ENCODE assay signal across 8 cellular contexts in genomic region chr1:39892611-39893595, GRCh38. TPM values are rescaled to one million over a fixed set of nuclear protein-coding genes. Genes with fewer than 3 reads are reported as not detected.
A peak's percentile ranks its signal among the peaks of the same experiment; 100 is the strongest.
DNase-seq lines count a peak whose midpoint lies in the region; ATAC-seq and TF ChIP-seq lines count a peak whose summit lies in the region.

No MANE protein-coding gene starts in this region.

- no peaks in the 10 kb centered on the region for H3K9me2 ChIP-seq in SK-N-SH

- no peak overlapping the region for H2AFZ ChIP-seq in SK-N-SH (ENCODE audit: low read depth)

- TF ChIP-seq RAD21 in SK-N-SH (IDR thresholded peaks at IDR 0.05; ENCODE audit: low read length): no peak

- POLR2A ChIA-PET in AG04449 (lab: Yijun Ruan, JAX) (interaction anchor here (1.0 to 1.6 kb wide), 4 partner anchors 9 to 63 kb away, joined by 4 to 9 read pairs (median 5); partner anchors contain the start of gene TRIT1), SK-N-SH (lab: Yijun Ruan, JAX) (no interaction called here)

- no peaks in the 10 kb centered on the region for H3K27me3 ChIP-seq in SK-N-SH (ENCODE audit: insufficient read depth)
- H3K27me3 ChIP-seq in iPS DF 6.9 (ENCODE audit: control insufficient read depth, insufficient read depth, low read length): no peaks in the 10 kb centered on the region

- H3K9me3 ChIP-seq in SK-N-SH (no peaks in the 10 kb centered on the region), iPS DF 6.9 (ENCODE audit: control insufficient read depth, insufficient read depth, low read length) (no peaks in the 10 kb centered on the region)

- no peaks in the 10 kb centered on the region for H4K20me1 ChIP-seq in SK-N-SH (ENCODE audit: insufficient read depth)

- H3K4me2 ChIP-seq in SK-N-SH: no peak overlapping the region

- DNase-seq in AG04449 (ENCODE audit: low read depth, low spot score) (peak; percentile 45), HT-29 (ENCODE audit: low spot score) (peak; percentile 49), SK-N-SH (no peak), iPS DF 6.9 (ENCODE audit: low read depth, low spot score) (no peak), SKM-1 (lab: John Stamatoyannopoulos, UW; ENCODE audit: unreplicated experiment) (no peak), midbrain (lab: John Stamatoyannopoulos, UW) (no peak)
- DNase-seq in stimulated activated CD8-positive, alpha-beta memory T cell treated with anti-CD3 and anti-CD28 coated beads, Interleukin-4, amount 100 ng/mL, for 48 hours: no peak

- CTCF ChIA-PET in AG04449 (lab: Yijun Ruan, JAX) (interaction anchor here (1.2 to 18.9 kb wide), 9 partner anchors 9 to 140 kb away, joined by 3 to 168 read pairs (median 4); partner anchors contain the start of gene MYCL), SK-N-SH (lab: Yijun Ruan, JAX) (interaction anchor here (0.7 to 1.7 kb wide), 2 partner anchors 9 to 512 kb away, joined by 3 to 10 read pairs; partner anchors contain the start of gene MYCL)

- H3K27ac ChIP-seq in SK-N-SH (ENCODE audit: low read depth in 2 of 2, low read length in 1 of 2) (peak overlapping the region in 1 of 2 experiments; percentile 12; a peak in 1 of 4 replicates), iPS DF 6.9 (ENCODE audit: low read length) (peak overlapping the region; percentile 69)

- H3F3A ChIP-seq in SK-N-SH (replicated peaks; ENCODE audit: insufficient read depth): no peaks in the 10 kb centered on the region

- TF ChIP-seq CTCF in AG04449 (IDR thresholded peaks at IDR 0.05; ENCODE audit: insufficient read depth, low read length, missing control alignments) (no peak), SK-N-SH (IDR thresholded peaks at IDR 0.05) (no peak)

- no peak for ATAC-seq in activated CD4-positive, CD25-positive, alpha-beta regulatory T cell treated with anti-CD3 and anti-CD28 coated beads, Interleukin-2, amount 50 U/mL, for 24 hours

- no peak overlapping the region for H3K4me3 ChIP-seq in AG04449 (ENCODE audit: low read depth, low read length)
- H3K4me3 ChIP-seq in SK-N-SH (ENCODE audit: low read depth in 2 of 2, low read length in 1 of 2): no peak overlapping the region
- no peak overlapping the region for H3K4me3 ChIP-seq in iPS DF 6.9 (ENCODE audit: low read length)

- H3K9ac ChIP-seq in SK-N-SH: no peak overlapping the region

- no peaks in the 10 kb centered on the region for H3K36me3 ChIP-seq in SK-N-SH (replicated peaks in 1 of 2; ENCODE audit: control insufficient read depth in 1 of 2, insufficient read depth in 2 of 2, low read length in 1 of 2)
- H3K36me3 ChIP-seq in iPS DF 6.9 (ENCODE audit: control insufficient read depth, insufficient read depth, low read length): 0 out of 2 replicates have a peak, but pooled peaks cover 3% of the 10 kb centered on the region

- 78% methylated on average over 6 of the region's 6 CpGs for WGBS in SK-N-SH (ENCODE audit: low lambda C conversion rate)
- no CpG with 5 or more reads among the region's 6 CpGs for WGBS in iPS DF 6.9 (ENCODE audit: insufficient coverage, insufficient read length)

- TF ChIP-seq EP300 in SK-N-SH (IDR thresholded peaks at IDR 0.05; ENCODE audit: borderline replicate concordance in 1 of 2, low read depth in 1 of 2, low read length in 1 of 2): no peak

- H3K4me1 ChIP-seq in SK-N-SH (ENCODE audit: control insufficient read depth in 1 of 2, insufficient read depth in 2 of 2, low read depth in 1 of 2, low read length in 1 of 2): no peaks in the 10 kb centered on the region
- peaks cover 10% of the 10 kb centered on the region for H3K4me1 ChIP-seq in iPS DF 6.9 (ENCODE audit: control insufficient read depth, insufficient read depth, low read length)

- no peaks in the 10 kb centered on the region for H3K79me2 ChIP-seq in SK-N-SH (ENCODE audit: insufficient read depth)

TF ChIP-seq in SK-N-SH, 30 proteins besides CTCF, POLR2A, EP300 and RAD21:
- TF ChIP-seq PBX3 (IDR thresholded peaks at IDR 0.05) (0 out of 2 replicates have a peak, but pooled peaks have one; percentile 18), CHD2 (IDR thresholded peaks at IDR 0.05; ENCODE audit: low read length, partially characterized antibody) (no peak), TEAD4 (IDR thresholded peaks at IDR 0.05; ENCODE audit: borderline replicate concordance, insufficient read depth) (peak; percentile 64; the same call in 1 of the 2 replicates), NFIC (IDR thresholded peaks at IDR 0.05; ENCODE audit: borderline replicate concordance) (peak; percentile 25; the same call in 1 of the 2 replicates), TAF1 (IDR thresholded peaks at IDR 0.05; ENCODE audit: borderline replicate concordance, low read depth, low read length) (no peak), MXI1 (IDR thresholded peaks at IDR 0.05; ENCODE audit: low read depth, low read length) (no peak), SMC3 (IDR thresholded peaks at IDR 0.05; ENCODE audit: low read depth, low read length) (no peak), TCF12 (IDR thresholded peaks at IDR 0.05) (peak; percentile 13; the same call in 1 of the 2 replicates)
- TF ChIP-seq, protein P1, sequence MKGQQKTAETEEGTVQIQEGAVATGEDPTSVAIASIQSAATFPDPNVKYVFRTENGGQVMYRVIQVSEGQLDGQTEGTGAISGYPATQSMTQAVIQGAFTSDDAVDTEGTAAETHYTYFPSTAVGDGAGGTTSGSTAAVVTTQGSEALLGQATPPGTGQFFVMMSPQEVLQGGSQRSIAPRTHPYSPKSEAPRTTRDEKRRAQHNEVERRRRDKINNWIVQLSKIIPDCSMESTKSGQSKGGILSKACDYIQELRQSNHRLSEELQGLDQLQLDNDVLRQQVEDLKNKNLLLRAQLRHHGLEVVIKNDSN (IDR thresholded peaks at IDR 0.05; ENCODE audit: borderline replicate concordance, low read depth): no peak
- TF ChIP-seq, protein P2, sequence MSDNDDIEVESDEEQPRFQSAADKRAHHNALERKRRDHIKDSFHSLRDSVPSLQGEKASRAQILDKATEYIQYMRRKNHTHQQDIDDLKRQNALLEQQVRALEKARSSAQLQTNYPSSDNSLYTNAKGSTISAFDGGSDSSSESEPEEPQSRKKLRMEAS (IDR thresholded peaks at IDR 0.05; ENCODE audit: low read depth): no peak

RNA-seq across cellular contexts. Expression of gene MYCL, which starts 8.8 kb away (rescaled TPM):
- total RNA-seq in HT-29 (2014; rRNA removed; shearing (Covaris generic)): 11.6 and 12.4 TPM in 2 replicates
- polyA plus RNA-seq in SK-N-SH (2012; rRNA removed): 0.48 and 0.57 TPM in 2 replicates
- polyA plus RNA-seq in SK-N-SH (2012; cell fraction: cytosol; rRNA removed): 0.42 and 0.46 TPM in 2 replicates
- polyA plus RNA-seq in SK-N-SH (2012; cell fraction: nucleus; rRNA removed): 0.45 and 0.67 TPM in 2 replicates

RNA-seq across cellular contexts. Expression of gene TRIT1, which starts 9.6 kb away (rescaled TPM):
- total RNA-seq in HT-29 (2014; rRNA removed; shearing (Covaris generic)): 25.1 and 27.9 TPM in 2 replicates
- 11.8 and 15.4 TPM in 2 replicates for polyA plus RNA-seq in SK-N-SH (2012; rRNA removed)
- polyA plus RNA-seq in SK-N-SH (2012; cell fraction: cytosol; rRNA removed): 12.7 and 14.1 TPM in 2 replicates
- 18.8 and 33.5 TPM in 2 replicates for polyA plus RNA-seq in SK-N-SH (2012; cell fraction: nucleus; rRNA removed)

Comparison
In these comparisons a context has a peak if more than half of its experiments do, and no peak if none do; other contexts are left out.
1. DNase-seq: peak in AG04449 (single experiment) and HT-29 (single experiment); none in SK-N-SH (single experiment), iPS DF 6.9 (single experiment), SKM-1 (single experiment), midbrain (single experiment) and stimulated activated CD8-positive, alpha-beta memory T cell treated with anti-CD3 and anti-CD28 coated beads, Interleukin-4, amount 100 ng/mL, for 48 hours (single experiment).